Comparison of ENCODE assay signal across 24 cellular contexts in genomic region chr16:25478476-25478875, GRCh38.
"Had no signal": no experiment of that assay in that cellular context is flagged by ENCODE, and none has a peak within 500 bp of the region (broad histone marks: within the 10 kb centered on the region; RNA-seq: fewer than 3 reads in every experiment).

No MANE protein-coding gene starts in this region.

- DNase-seq: effector CD4-positive, alpha-beta T cell; endodermal cell; erythroblast; foreskin melanocyte; head of caudate nucleus; left colon; left ventricle myocardium superior; mesenchymal stem cell; naive thymus-derived CD4-positive, alpha-beta T cell; nephron progenitor cell; psoas muscle; retina; sigmoid colon; small intestine; stimulated activated CD4-positive, alpha-beta T cell treated with anti-CD3 and anti-CD28 coated beads, Interleukin-12 subunit alpha, Interleukin-12 subunit beta, amount 100 ng/mL, for 4 hours; stimulated activated naive CD4-positive, alpha-beta T cell; stomach; substantia nigra; transverse colon had no signal

- H3K27ac ChIP-seq: coronary artery, hepatocyte, psoas muscle, sigmoid colon, stomach, thoracic aorta, transverse colon had no signal

- H3K36me3 ChIP-seq: sigmoid colon, stomach, thoracic aorta, transverse colon had no signal

- H3K27me3 ChIP-seq: hepatocyte, sigmoid colon, stomach, transverse colon had no signal

- H3K9me3 ChIP-seq: psoas muscle, sigmoid colon, stomach, thoracic aorta, transverse colon had no signal

- ATAC-seq: left colon; left ventricle myocardium superior; naive thymus-derived CD4-positive, alpha-beta T cell had no signal

- FAIRE-seq: endothelial cell of umbilical vein, small intestine had no signal

- H3K4me1 ChIP-seq: psoas muscle, sigmoid colon, stomach, transverse colon had no signal

- H3K4me3 ChIP-seq: coronary artery, hepatocyte, lung, psoas muscle, sigmoid colon, stomach, thoracic aorta, transverse colon had no signal
